In the genomic region with DNA sequence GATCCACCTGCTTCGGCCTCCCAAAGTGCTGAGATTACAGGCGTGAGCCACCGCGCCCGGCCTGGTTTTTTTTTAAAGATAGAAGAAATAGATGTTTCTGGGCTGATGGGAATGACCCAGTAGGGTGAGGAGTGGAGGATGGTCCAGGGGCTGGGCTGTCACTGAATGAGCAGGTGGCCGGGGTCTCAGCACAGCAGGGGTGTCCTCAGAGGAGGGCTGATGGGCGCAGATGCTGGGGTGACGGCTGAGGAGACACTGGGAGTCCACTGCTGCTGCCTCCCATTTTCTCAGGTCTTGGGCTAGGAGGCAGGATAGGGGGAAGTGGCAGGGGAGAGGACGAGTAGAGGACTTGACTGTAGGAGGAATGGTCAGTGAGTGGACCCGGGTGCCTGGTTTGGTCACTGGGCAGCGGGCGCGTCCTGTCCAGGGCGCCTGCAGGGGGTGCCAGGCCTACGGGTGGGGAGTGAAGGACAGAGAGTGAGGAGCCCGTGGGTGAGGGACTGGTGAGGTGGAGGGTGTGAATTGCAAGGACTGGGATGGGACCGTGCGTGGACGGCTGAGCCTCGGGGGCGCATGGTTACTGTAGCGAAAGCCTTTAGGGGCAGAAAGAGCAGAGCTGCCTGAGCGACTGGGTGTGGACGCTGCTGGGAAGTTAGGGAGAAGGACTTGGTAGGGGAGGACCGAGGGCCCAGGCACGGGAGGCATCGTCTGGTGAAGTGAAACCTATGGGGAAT, we compare ENCODE assay signal across 13 cellular contexts. TPM values are rescaled to one million over a fixed set of nuclear protein-coding genes. Genes with fewer than 3 reads are reported as not detected.
A peak's percentile ranks its signal among the peaks of the same experiment; 100 is the strongest.
DNase-seq lines count a peak whose midpoint lies in the region; ATAC-seq, FAIRE-seq and TF ChIP-seq lines count a peak whose summit lies in the region.
"Had no signal": no experiment of that assay in that cellular context is flagged by ENCODE, and none has a peak within 500 bp of the region (broad histone marks: within the 10 kb centered on the region; RNA-seq: fewer than 3 reads in every experiment).

No MANE protein-coding gene starts in this region.

- FAIRE-seq in small intestine (lab: Jason Lieb, UNC), result no peak
- FAIRE-seq: G401.6 had no signal

- intact Hi-C loops in left ventricle myocardium inferior (cut with micrococcal nuclease) (no loop called here), left ventricle myocardium superior (cut with micrococcal nuclease) (no loop called here), lower lobe of right lung (cut with DNase I) (no loop called here), breast epithelium (cut with DNase I; ENCODE audit: low total_unique reads) (no loop called here)

- H3K4me3 ChIP-seq in left ventricle myocardium inferior, result no peak overlapping the region
- H3K4me3 ChIP-seq in WERI-Rb-1 (ENCODE audit: low read depth, low read length), result no peak overlapping the region
- no peak overlapping the region for H3K4me3 ChIP-seq in lower lobe of right lung
- no peak overlapping the region for H3K4me3 ChIP-seq in breast epithelium
- no peak overlapping the region for H3K4me3 ChIP-seq in small intestine (ENCODE audit: low read depth in 1 of 2, low read length in 2 of 2)

- no peak for TF ChIP-seq CTCF in left ventricle myocardium inferior (IDR thresholded peaks at IDR 0.05; ENCODE audit: borderline replicate concordance)
- no peak for TF ChIP-seq CTCF in WERI-Rb-1 (IDR thresholded peaks at IDR 0.05; ENCODE audit: low read depth, low read length)
- no peak for TF ChIP-seq CTCF in lower lobe of right lung (IDR thresholded peaks at IDR 0.05)
- no peak for TF ChIP-seq CTCF in breast epithelium (IDR thresholded peaks at IDR 0.05)

- peaks cover 41% of the 10 kb centered on the region for H3K36me3 ChIP-seq in left ventricle myocardium inferior
- H3K36me3 ChIP-seq in WERI-Rb-1, result peaks cover 20% of the 10 kb centered on the region
- H3K36me3 ChIP-seq in lower lobe of right lung, result peaks cover 46% of the 10 kb centered on the region
- peaks cover 5% of the 10 kb centered on the region for H3K36me3 ChIP-seq in breast epithelium
- H3K36me3 ChIP-seq in small intestine (ENCODE audit: control insufficient read depth in 2 of 2, insufficient read depth in 2 of 2, low read length in 2 of 2), result peaks cover 0 to 7% of the 10 kb centered on the region in 2 donors

- no peak for TF ChIP-seq POLR2A in breast epithelium (IDR thresholded peaks at IDR 0.05)

- H3K27me3 ChIP-seq in left ventricle myocardium inferior (ENCODE audit: low read depth), result peaks cover 7% of the 10 kb centered on the region
- H3K27me3 ChIP-seq in WERI-Rb-1 (ENCODE audit: insufficient read depth, low read depth, severe bottlenecking), result no peaks in the 10 kb centered on the region
- H3K27me3 ChIP-seq in lower lobe of right lung (ENCODE audit: low read depth), result no peaks in the 10 kb centered on the region
- peaks cover 0 to 9% of the 10 kb centered on the region in 2 donors for H3K27me3 ChIP-seq in breast epithelium
- H3K27me3 ChIP-seq in small intestine (ENCODE audit: control insufficient read depth in 2 of 2, insufficient read depth in 2 of 2, low read length in 2 of 2), result no peaks in the 10 kb centered on the region

- H3K27ac ChIP-seq in left ventricle myocardium inferior (replicated peaks) (peak overlapping the region; percentile 99), WERI-Rb-1 (peak overlapping the region; percentile 98), lower lobe of right lung (peak overlapping the region; percentile 95), breast epithelium (no peak overlapping the region), small intestine (ENCODE audit: low read depth in 1 of 2, low read length in 1 of 2) (peak overlapping the region in 1 of 2 donors; percentile 33)

- 62 to 72% (median 68%) methylated on average over 27 of the region's 27 CpGs for WGBS in small intestine, 3 donors

- DNase-seq in left ventricle myocardium inferior (no peak), left ventricle myocardium superior (no peak), WERI-Rb-1 (no peak), lower lobe of right lung (peak; percentile 49), breast epithelium (ENCODE audit: low spot score in 2 of 2) (no peak), small intestine (no peak), DMS53 (lab: John Stamatoyannopoulos, UW) (no peak)
- DNase-seq: Kasumi-1; NCI-H187 treated with DMSO at 0.1 percent for 48 hours; stimulated activated CD4-positive, alpha-beta T cell treated with anti-CD3 and anti-CD28 coated beads, Interleukin-15, amount 100 ng/mL, for 24 hours; stimulated activated CD8-positive, alpha-beta memory T cell treated with anti-CD3 and anti-CD28 coated beads, Interleukin-4, amount 100 ng/mL, for 48 hours had no signal

- ATAC-seq in left ventricle myocardium superior (no peak), lower lobe of right lung (no peak), GM19328 (IDR thresholded peaks at IDR 0.05; ENCODE audit: unreplicated experiment) (no peak)

- H3K9me3 ChIP-seq in left ventricle myocardium inferior (replicated peaks) (no peaks in the 10 kb centered on the region), WERI-Rb-1 (ENCODE audit: severe bottlenecking) (no peaks in the 10 kb centered on the region), lower lobe of right lung (no peaks in the 10 kb centered on the region), breast epithelium (no peaks in the 10 kb centered on the region), small intestine (ENCODE audit: control insufficient read depth, low read depth) (no peaks in the 10 kb centered on the region)

- H3K4me1 ChIP-seq in left ventricle myocardium inferior, result peaks cover 96% of the 10 kb centered on the region
- H3K4me1 ChIP-seq in lower lobe of right lung, result peaks cover 35% of the 10 kb centered on the region
- H3K4me1 ChIP-seq in breast epithelium, result peaks cover 0 to 5% of the 10 kb centered on the region in 2 donors
- peaks cover 2 to 9% of the 10 kb centered on the region in 2 donors for H3K4me1 ChIP-seq in small intestine (ENCODE audit: control insufficient read depth in 2 of 2, insufficient read depth in 1 of 2, low read depth in 1 of 2, low read length in 1 of 2)

RNA-seq across cellular contexts. Expression of gene TOR4A, which starts 2.2 kb away (rescaled TPM):
- 16.3 TPM for total RNA-seq in left ventricle myocardium inferior
- total RNA-seq in left ventricle myocardium superior, result 19.3 TPM
- 27.2 TPM for total RNA-seq in lower lobe of right lung
- 1 to 10 TPM; 2.9 to 5.4 (median 3.7) TPM for total RNA-seq in breast epithelium
- polyA plus RNA-seq in small intestine, result 10 to 100 TPM in 1 of 3 donors, 1 to 10 TPM in 2; 3.4 to 21.5 (median 9.7) TPM

RNA-seq across cellular contexts. Expression of gene NELFB, which starts 20.2 kb away (rescaled TPM):
- total RNA-seq in left ventricle myocardium inferior (35.2 TPM), left ventricle myocardium superior (43.6 TPM), lower lobe of right lung (44.7 TPM), breast epithelium (10 to 100 TPM; 32.6 to 39.2 (median 38.7) TPM)
- 10 to 100 TPM; 34.7 to 62.5 (median 34.9) TPM for polyA plus RNA-seq in small intestine

RNA-seq across cellular contexts. Expression of gene STPG3, which starts 24.3 kb away (rescaled TPM):
- total RNA-seq in left ventricle myocardium inferior (0.58 TPM), left ventricle myocardium superior (0.69 TPM), lower lobe of right lung (0.38 TPM), breast epithelium (not detected)
- polyA plus RNA-seq in small intestine, result not detected

RNA-seq across cellular contexts. Expression of gene NRARP, which starts 26.7 kb away (rescaled TPM):
- 5.1 TPM for total RNA-seq in left ventricle myocardium inferior
- total RNA-seq in left ventricle myocardium superior, result 4.0 TPM
- 6.5 TPM for total RNA-seq in lower lobe of right lung
- 1 to 10 TPM; 2.1 to 6.9 (median 3.5) TPM for total RNA-seq in breast epithelium
- 10 to 100 TPM in 1 of 3 donors, 1 to 10 TPM in 2; 3.2 to 12.6 (median 5.1) TPM for polyA plus RNA-seq in small intestine

RNA-seq across cellular contexts. Expression of gene TUBB4B, which starts 34.3 kb away (rescaled TPM):
- total RNA-seq in left ventricle myocardium inferior (463 TPM), left ventricle myocardium superior (439 TPM), lower lobe of right lung (208 TPM), breast epithelium (100 to 1,000 TPM; 112 to 188 (median 183) TPM)
- 100 to 1,000 TPM; 365 to 374 (median 369) TPM for polyA plus RNA-seq in small intestine

Comparison
In these comparisons a context has a peak if more than half of its experiments do, and no peak if none do; other contexts are left out.
1. H3K27ac ChIP-seq: peak in left ventricle myocardium inferior (single experiment), WERI-Rb-1 (single experiment) and lower lobe of right lung (single experiment); none in breast epithelium (0 of 2).